1 cellular context compared by ENCODE assay signal in the genomic region with DNA sequence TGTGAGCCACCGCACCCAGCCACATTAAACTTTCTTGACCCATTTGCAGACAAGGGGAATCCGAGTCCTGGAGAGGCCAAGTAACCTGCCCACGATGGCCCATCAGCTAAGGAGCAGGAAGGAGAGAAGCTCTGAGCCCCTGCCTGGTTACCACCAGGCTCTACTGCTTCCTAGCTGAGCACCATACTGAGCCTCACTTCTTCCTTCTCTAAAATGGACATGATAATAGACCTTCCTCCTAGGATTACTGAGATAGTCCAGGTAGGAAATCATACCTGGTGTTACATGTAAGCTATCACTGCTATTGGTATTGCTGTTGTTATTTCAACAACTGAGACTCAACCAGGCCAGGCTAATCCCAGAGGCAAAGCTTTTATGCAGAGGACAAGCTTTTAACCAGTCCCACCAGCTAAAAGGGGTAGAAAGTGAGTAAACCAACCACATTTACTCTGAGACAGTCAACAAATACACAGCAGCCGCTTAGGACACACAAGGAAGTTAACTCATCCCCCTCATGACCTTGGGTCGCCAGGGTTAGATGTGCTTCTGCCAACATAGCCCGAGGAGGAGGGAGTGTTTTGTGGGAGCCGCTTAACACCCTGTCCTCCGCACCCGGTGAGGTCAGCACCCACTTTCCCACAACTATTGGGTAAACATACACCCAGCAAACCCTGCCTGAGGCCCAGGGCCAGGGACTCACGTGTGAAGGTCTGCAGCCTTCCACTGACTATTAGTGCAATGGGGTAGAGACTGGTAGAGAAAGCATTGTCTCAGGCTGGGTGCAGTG.
A peak's percentile ranks its signal among the peaks of the same experiment; 100 is the strongest.
TF ChIP-seq lines count a peak whose summit lies in the region.

No MANE protein-coding gene starts in this region.

TF ChIP-seq in HepG2, 621 proteins besides CTCF, POLR2A, EP300 and RAD21 (continued from another document):
- TF ChIP-seq, protein P1, sequence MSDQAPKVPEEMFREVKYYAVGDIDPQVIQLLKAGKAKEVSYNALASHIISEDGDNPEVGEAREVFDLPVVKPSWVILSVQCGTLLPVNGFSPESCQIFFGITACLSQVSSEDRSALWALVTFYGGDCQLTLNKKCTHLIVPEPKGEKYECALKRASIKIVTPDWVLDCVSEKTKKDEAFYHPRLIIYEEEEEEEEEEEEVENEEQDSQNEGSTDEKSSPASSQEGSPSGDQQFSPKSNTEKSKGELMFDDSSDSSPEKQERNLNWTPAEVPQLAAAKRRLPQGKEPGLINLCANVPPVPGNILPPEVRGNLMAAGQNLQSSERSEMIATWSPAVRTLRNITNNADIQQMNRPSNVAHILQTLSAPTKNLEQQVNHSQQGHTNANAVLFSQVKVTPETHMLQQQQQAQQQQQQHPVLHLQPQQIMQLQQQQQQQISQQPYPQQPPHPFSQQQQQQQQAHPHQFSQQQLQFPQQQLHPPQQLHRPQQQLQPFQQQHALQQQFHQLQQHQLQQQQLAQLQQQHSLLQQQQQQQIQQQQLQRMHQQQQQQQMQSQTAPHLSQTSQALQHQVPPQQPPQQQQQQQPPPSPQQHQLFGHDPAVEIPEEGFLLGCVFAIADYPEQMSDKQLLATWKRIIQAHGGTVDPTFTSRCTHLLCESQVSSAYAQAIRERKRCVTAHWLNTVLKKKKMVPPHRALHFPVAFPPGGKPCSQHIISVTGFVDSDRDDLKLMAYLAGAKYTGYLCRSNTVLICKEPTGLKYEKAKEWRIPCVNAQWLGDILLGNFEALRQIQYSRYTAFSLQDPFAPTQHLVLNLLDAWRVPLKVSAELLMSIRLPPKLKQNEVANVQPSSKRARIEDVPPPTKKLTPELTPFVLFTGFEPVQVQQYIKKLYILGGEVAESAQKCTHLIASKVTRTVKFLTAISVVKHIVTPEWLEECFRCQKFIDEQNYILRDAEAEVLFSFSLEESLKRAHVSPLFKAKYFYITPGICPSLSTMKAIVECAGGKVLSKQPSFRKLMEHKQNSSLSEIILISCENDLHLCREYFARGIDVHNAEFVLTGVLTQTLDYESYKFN (CRISPR knock-in tag; conservative IDR thresholded peaks at IDR 0.05) = peak; percentile 57
- TF ChIP-seq, protein P2, sequence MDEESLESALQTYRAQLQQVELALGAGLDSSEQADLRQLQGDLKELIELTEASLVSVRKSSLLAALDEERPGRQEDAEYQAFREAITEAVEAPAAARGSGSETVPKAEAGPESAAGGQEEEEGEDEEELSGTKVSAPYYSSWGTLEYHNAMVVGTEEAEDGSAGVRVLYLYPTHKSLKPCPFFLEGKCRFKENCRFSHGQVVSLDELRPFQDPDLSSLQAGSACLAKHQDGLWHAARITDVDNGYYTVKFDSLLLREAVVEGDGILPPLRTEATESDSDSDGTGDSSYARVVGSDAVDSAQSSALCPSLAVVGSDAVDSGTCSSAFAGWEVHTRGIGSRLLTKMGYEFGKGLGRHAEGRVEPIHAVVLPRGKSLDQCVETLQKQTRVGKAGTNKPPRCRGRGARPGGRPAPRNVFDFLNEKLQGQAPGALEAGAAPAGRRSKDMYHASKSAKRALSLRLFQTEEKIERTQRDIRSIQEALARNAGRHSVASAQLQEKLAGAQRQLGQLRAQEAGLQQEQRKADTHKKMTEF (CRISPR knock-in tag; IDR thresholded peaks at IDR 0.05) = peak; percentile 28; the same call in 1 of the 2 replicates
- no peak for TF ChIP-seq ZNF772 (CRISPR knock-in tag; IDR thresholded peaks at IDR 0.05)
- no peak for TF ChIP-seq FOXP1 (IDR thresholded peaks at IDR 0.05)
- peak; percentile 74 for TF ChIP-seq FOXP1 (CRISPR knock-in tag; IDR thresholded peaks at IDR 0.05)
- TF ChIP-seq PHF21A (CRISPR knock-in tag; IDR thresholded peaks at IDR 0.05) = peak; percentile 43; the same call in 1 of the 2 replicates
- TF ChIP-seq, protein P3, sequence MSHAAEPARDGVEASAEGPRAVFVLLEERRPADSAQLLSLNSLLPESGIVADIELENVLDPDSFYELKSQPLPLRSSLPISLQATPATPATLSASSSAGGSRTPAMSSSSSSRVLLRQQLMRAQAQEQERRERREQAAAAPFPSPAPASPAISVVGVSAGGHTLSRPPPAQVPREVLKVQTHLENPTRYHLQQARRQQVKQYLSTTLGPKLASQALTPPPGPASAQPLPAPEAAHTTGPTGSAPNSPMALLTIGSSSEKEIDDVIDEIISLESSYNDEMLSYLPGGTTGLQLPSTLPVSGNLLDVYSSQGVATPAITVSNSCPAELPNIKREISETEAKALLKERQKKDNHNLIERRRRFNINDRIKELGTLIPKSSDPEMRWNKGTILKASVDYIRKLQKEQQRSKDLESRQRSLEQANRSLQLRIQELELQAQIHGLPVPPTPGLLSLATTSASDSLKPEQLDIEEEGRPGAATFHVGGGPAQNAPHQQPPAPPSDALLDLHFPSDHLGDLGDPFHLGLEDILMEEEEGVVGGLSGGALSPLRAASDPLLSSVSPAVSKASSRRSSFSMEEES (CRISPR knock-in tag; IDR thresholded peaks at IDR 0.05) = no peak
- TF ChIP-seq GATAD2A (CRISPR knock-in tag; IDR thresholded peaks at IDR 0.05) = peak; percentile 54
- TF ChIP-seq AGO2 (optimal IDR thresholded peaks at IDR 0.05; ENCODE audit: low read depth, low read length) = no peak
- TF ChIP-seq HDAC1 (CRISPR knock-in tag; IDR thresholded peaks at IDR 0.05) = peak; percentile 48; the same call in 1 of the 2 replicates
- TF ChIP-seq ZNF569 (CRISPR knock-in tag; IDR thresholded peaks at IDR 0.05; ENCODE audit: borderline replicate concordance) = no peak
- peak; percentile 20; the same call in 1 of the 2 replicates for TF ChIP-seq FOXO1 (CRISPR knock-in tag; IDR thresholded peaks at IDR 0.05)
- TF ChIP-seq, protein P4, sequence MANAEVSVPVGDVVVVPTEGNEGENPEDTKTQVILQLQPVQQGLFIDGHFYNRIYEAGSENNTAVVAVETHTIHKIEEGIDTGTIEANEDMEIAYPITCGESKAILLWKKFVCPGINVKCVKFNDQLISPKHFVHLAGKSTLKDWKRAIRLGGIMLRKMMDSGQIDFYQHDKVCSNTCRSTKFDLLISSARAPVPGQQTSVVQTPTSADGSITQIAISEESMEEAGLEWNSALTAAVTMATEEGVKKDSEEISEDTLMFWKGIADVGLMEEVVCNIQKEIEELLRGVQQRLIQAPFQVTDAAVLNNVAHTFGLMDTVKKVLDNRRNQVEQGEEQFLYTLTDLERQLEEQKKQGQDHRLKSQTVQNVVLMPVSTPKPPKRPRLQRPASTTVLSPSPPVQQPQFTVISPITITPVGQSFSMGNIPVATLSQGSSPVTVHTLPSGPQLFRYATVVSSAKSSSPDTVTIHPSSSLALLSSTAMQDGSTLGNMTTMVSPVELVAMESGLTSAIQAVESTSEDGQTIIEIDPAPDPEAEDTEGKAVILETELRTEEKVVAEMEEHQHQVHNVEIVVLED (CRISPR knock-in tag; IDR thresholded peaks at IDR 0.05; ENCODE audit: borderline replicate concordance) = no peak
- no peak for TF ChIP-seq SOX6 (IDR thresholded peaks at IDR 0.05)
- 0 out of 2 replicates have a peak, but pooled peaks have one; percentile 34 for TF ChIP-seq SOX6 (CRISPR knock-in tag; IDR thresholded peaks at IDR 0.05)
- TF ChIP-seq IRF2 (CRISPR knock-in tag; IDR thresholded peaks at IDR 0.05) = 0 out of 2 replicates have a peak, but pooled peaks have one; percentile 6
- TF ChIP-seq, protein P5, sequence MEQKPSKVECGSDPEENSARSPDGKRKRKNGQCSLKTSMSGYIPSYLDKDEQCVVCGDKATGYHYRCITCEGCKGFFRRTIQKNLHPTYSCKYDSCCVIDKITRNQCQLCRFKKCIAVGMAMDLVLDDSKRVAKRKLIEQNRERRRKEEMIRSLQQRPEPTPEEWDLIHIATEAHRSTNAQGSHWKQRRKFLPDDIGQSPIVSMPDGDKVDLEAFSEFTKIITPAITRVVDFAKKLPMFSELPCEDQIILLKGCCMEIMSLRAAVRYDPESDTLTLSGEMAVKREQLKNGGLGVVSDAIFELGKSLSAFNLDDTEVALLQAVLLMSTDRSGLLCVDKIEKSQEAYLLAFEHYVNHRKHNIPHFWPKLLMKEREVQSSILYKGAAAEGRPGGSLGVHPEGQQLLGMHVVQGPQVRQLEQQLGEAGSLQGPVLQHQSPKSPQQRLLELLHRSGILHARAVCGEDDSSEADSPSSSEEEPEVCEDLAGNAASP (CRISPR knock-in tag; IDR thresholded peaks at IDR 0.05; ENCODE audit: borderline replicate concordance) = no peak
- TF ChIP-seq, protein P6, sequence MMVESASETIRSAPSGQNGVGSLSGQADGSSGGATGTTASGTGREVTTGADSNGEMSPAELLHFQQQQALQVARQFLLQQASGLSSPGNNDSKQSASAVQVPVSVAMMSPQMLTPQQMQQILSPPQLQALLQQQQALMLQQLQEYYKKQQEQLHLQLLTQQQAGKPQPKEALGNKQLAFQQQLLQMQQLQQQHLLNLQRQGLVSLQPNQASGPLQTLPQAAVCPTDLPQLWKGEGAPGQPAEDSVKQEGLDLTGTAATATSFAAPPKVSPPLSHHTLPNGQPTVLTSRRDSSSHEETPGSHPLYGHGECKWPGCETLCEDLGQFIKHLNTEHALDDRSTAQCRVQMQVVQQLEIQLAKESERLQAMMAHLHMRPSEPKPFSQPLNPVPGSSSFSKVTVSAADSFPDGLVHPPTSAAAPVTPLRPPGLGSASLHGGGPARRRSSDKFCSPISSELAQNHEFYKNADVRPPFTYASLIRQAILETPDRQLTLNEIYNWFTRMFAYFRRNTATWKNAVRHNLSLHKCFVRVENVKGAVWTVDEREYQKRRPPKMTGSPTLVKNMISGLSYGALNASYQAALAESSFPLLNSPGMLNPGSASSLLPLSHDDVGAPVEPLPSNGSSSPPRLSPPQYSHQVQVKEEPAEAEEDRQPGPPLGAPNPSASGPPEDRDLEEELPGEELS (CRISPR knock-in tag; IDR thresholded peaks at IDR 0.05) = peak; percentile 66
- no peak for TF ChIP-seq JUN (CRISPR knock-in tag; IDR thresholded peaks at IDR 0.05)
- no peak for TF ChIP-seq CAMTA2 (CRISPR knock-in tag; IDR thresholded peaks at IDR 0.05; ENCODE audit: borderline replicate concordance)
- TF ChIP-seq FOXA3 (CRISPR knock-in tag; IDR thresholded peaks at IDR 0.05) = peak; percentile 36; the same call in 1 of the 2 replicates
- TF ChIP-seq FOXK1 (CRISPR knock-in tag; IDR thresholded peaks at IDR 0.05; ENCODE audit: borderline replicate concordance, low read depth) = 0 out of 2 replicates have a peak, but pooled peaks have one; percentile 10
